ENCODE assay signal across 8 cellular contexts in the genomic region with DNA sequence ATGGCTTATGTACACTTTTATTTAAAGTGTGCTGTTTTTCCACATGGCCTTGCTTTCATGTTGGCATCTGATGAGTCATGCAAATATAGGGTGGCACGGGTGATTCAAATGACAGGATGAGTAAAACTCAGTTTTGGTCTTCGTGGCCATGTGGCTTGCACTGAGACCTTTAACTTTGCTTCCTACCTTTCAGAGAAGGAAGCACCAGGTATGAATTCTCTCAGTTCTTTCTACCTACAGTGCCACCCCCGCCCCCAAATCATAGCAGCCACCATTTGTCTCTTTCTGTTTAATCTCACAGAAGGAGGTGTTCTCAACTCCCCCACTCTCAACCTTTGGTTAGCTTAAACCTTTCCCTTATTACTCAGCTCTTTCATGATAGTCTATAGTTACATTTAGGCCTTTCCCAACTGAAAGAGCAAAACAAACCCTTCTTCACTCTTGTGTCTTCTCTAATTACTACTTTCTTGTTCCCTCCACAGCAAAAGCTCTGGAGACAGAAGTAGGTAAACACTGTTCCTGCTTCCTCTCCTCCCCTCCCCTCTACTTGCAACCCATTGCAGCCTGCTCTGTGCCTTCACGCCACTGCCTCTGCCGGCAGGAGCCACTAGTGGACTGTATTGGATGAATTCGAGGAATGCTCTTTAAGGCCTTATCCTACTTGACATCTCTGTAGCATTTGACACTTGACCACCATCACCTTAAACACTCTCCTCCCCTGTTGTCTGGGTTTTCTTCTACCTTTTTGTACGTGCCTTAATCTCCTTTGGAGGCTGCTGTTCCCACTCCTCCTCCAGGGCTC.
DNase-seq lines count a peak whose midpoint lies in the region; ATAC-seq and TF ChIP-seq lines count a peak whose summit lies in the region.

No MANE protein-coding gene starts in this region.

- peaks cover 0 to 81% (median 45%) of the 10 kb centered on the region in 4 donors for H3K4me1 ChIP-seq in tibial nerve

- H3K27me3 ChIP-seq in tibial nerve: no peaks in the 10 kb centered on the region

- no peak overlapping the region for H3K4me3 Mint-ChIP-seq in natural killer cell

- peak; percentile 33 for DNase-seq in DMS79 treated with DMSO at 0.1 percent for 48 hours (lab: John Stamatoyannopoulos, UW)
- DNase-seq in DMS79 (lab: John Stamatoyannopoulos, UW): no peak
- peak; percentile 47 for DNase-seq in RPMI7951 (ENCODE audit: low read depth)
- DNase-seq in cardiac fibroblast (ENCODE audit: low read depth in 2 of 2): no peak
- no peak for DNase-seq in natural killer cell
- no peak for DNase-seq in tibial nerve (ENCODE audit: low spot score in 2 of 2)
- no peak for DNase-seq in mesenteric fat pad (ENCODE audit: low spot score)
- DNase-seq in occipital lobe (lab: John Stamatoyannopoulos, UW): no peak

- H3K27me3 Mint-ChIP-seq in natural killer cell (ENCODE audit: low read depth in 2 of 2): no peaks in the 10 kb centered on the region

- peak overlapping the region in 3 of 4 donors; percentile 16 to 86 (median 79) for H3K27ac ChIP-seq in tibial nerve

- peak; percentile 19 for TF ChIP-seq CTCF in cardiac fibroblast (IDR thresholded peaks at IDR 0.05; ENCODE audit: low read depth, low read length)
- TF ChIP-seq CTCF in natural killer cell (IDR thresholded peaks at IDR 0.05): no peak
- TF ChIP-seq CTCF in tibial nerve (IDR thresholded peaks at IDR 0.05): peak in 1 of 5 experiments; percentile 10

- H3K4me3 ChIP-seq in cardiac fibroblast (replicated peaks in 1 of 2; ENCODE audit: low read depth in 2 of 2, low read length in 2 of 2) (no peak overlapping the region), tibial nerve (no peak overlapping the region)

- H3K9me3 Mint-ChIP-seq in natural killer cell: no peaks in the 10 kb centered on the region

- H3K36me3 Mint-ChIP-seq in natural killer cell: no peaks in the 10 kb centered on the region

- H3K9me3 ChIP-seq in tibial nerve: no peaks in the 10 kb centered on the region

- peaks cover 66 to 78% of the 10 kb centered on the region in 2 donors for H3K4me1 Mint-ChIP-seq in natural killer cell

- TF ChIP-seq EP300 in tibial nerve (IDR thresholded peaks at IDR 0.05): no peak

- no peaks in the 10 kb centered on the region for H3K36me3 ChIP-seq in tibial nerve

- intact Hi-C loops in natural killer cell (cut with micrococcal nuclease): no loop called here

- 63 to 69% methylated on average over 7 of the region's 7 CpGs for WGBS in tibial nerve, 2 donors

- no peak for TF ChIP-seq POLR2A in tibial nerve (IDR thresholded peaks at IDR 0.05)

- H3K27ac Mint-ChIP-seq in natural killer cell: peak overlapping the region; percentile 11 to 63

- peak in 2 of 3 donors; percentile 38 to 44 for ATAC-seq in natural killer cell

Comparison
In these comparisons a context has a peak if more than half of its experiments do, and no peak if none do; other contexts are left out.
1. DNase-seq: peak in DMS79 treated with DMSO at 0.1 percent for 48 hours (single experiment) and RPMI7951 (single experiment); none in DMS79 (single experiment), cardiac fibroblast (0 of 2), natural killer cell (single experiment), tibial nerve (0 of 2), mesenteric fat pad (single experiment) and occipital lobe (single experiment).